In genomic region chr11:5174934-5175333, GRCh38 we compare ENCODE assay signal across 10 cellular contexts. TPM values are rescaled to one million over a fixed set of nuclear protein-coding genes. Genes with fewer than 3 reads are reported as not detected.
"Had no signal": no experiment of that assay in that cellular context is flagged by ENCODE, and none has a peak within 500 bp of the region (broad histone marks: within the 10 kb centered on the region; RNA-seq: fewer than 3 reads in every experiment).

No MANE protein-coding gene starts in this region.

- H3K9ac ChIP-seq: KMS-11 had no signal

- DNase-seq: IMR-90, KBM-7, KG1 had no signal

- H3K4me2 ChIP-seq: KMS-11 had no signal

- ATAC-seq: HepG2 had no signal

- FAIRE-seq: HepG2, HTR-8/SVneo had no signal

- H3K27ac ChIP-seq: HL-60, KMS-11 had no signal

RNA-seq across cellular contexts. Expression of gene OR52A1, which starts 20.4 kb away (rescaled TPM):
- total RNA-seq: HepG2, HT-29, HT1080, IMR-90 had no signal
- polyA plus RNA-seq: HepG2, IgD-negative memory B cell, IMR-90 had no signal

RNA-seq across cellular contexts. Expression of gene OR51V1, which starts 25.5 kb away (rescaled TPM):
- total RNA-seq: HepG2, HT-29, HT1080, IMR-90 had no signal
- polyA plus RNA-seq: HepG2, IgD-negative memory B cell, IMR-90 had no signal

RNA-seq across cellular contexts. Expression of gene OR52A5, which starts 36.8 kb away (rescaled TPM):
- total RNA-seq: HepG2, HT-29, HT1080, IMR-90 had no signal
- polyA plus RNA-seq: HepG2, IgD-negative memory B cell, IMR-90 had no signal

RNA-seq across cellular contexts. Expression of gene HBB, which starts 51.9 kb away (rescaled TPM):
- total RNA-seq: HepG2, HT-29, HT1080, IMR-90 had no signal
- polyA plus RNA-seq: HepG2 had no signal

RNA-seq across cellular contexts. Expression of gene HBD, which starts 59.3 kb away (rescaled TPM):
- total RNA-seq: HepG2, HT-29, HT1080 had no signal
- polyA plus RNA-seq: HepG2, IgD-negative memory B cell had no signal
